Comparison of ENCODE assay signal across 27 cellular contexts in the genomic region with DNA sequence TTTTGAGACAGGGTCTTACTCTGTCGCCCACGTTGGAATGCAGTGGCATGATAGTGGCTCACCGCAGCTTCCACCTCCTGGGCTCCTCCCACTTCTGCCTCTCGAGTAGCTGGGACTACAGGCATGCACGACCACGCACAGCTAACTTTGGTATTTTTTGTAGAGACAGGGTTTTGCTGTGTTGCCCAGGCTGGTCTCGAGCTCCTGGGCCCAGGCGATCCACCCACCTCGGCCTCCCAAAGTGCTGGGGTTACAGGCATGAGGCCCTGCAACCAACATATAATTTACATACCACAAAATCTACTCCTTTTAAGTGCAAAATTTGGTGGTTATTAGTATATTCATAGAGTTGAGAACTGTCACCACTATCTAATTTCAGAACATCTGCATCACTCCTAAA.
"Had no signal": no experiment of that assay in that cellular context is flagged by ENCODE, and none has a peak within 500 bp of the region (broad histone marks: within the 10 kb centered on the region; RNA-seq: fewer than 3 reads in every experiment).

No MANE protein-coding gene starts in this region.

- ATAC-seq: natural killer cell; psoas muscle; right cardiac atrium; right lobe of liver; stimulated activated effector memory CD8-positive, alpha-beta T cell treated with anti-CD3 and anti-CD28 coated beads, Interleukin-12 subunit alpha, Interleukin-12 subunit beta, amount 100 ng/mL, for 72 hours; stimulated activated naive B cell treated with anti-CD40 and anti-IgM and Interleukin-4, amounts not matched to agents 10 μg/mL and 1 μg/mL and 100 μg/mL, for 72 hours; upper lobe of right lung had no signal

- H3K4me3 Mint-ChIP-seq: natural killer cell; nephron; neural progenitor cell; stimulated activated effector memory CD8-positive, alpha-beta T cell treated with anti-CD3 and anti-CD28 coated beads, Interleukin-12 subunit alpha, Interleukin-12 subunit beta, amount 100 ng/mL, for 72 hours; stimulated activated naive B cell treated with anti-CD40 and anti-IgM and Interleukin-4, amounts not matched to agents 10 μg/mL and 1 μg/mL and 100 μg/mL, for 72 hours; stimulated activated naive CD8-positive, alpha-beta T cell treated with anti-CD3 and anti-CD28 coated beads, Interleukin-15, Interleukin-2, amounts not matched to agents 100 ng/mL and 50 ng/mL, for 24 hours; type B pancreatic cell had no signal

- H3K4me2 ChIP-seq: neural progenitor cell had no signal

- H3K27me3 Mint-ChIP-seq: progenitor cell of endocrine pancreas; stimulated activated naive B cell treated with anti-CD40 and anti-IgM and Interleukin-4, amounts not matched to agents 10 μg/mL and 1 μg/mL and 100 μg/mL, for 72 hours; stimulated activated naive CD8-positive, alpha-beta T cell treated with anti-CD3 and anti-CD28 coated beads, Interleukin-15, Interleukin-2, amounts not matched to agents 100 ng/mL and 50 ng/mL, for 24 hours; type B pancreatic cell had no signal

- H3K9me3 ChIP-seq: ovary, psoas muscle, right lobe of liver, sigmoid colon, stomach, thoracic aorta, thyroid gland, upper lobe of right lung, uterus had no signal

- H3K4me3 ChIP-seq: neural progenitor cell, ovary, psoas muscle, right lobe of liver, sigmoid colon, stomach, thoracic aorta, thyroid gland, tibial nerve, upper lobe of right lung, uterus had no signal

- H3K27ac Mint-ChIP-seq: natural killer cell; nephron; neural progenitor cell; progenitor cell of endocrine pancreas; stimulated activated effector memory CD8-positive, alpha-beta T cell treated with anti-CD3 and anti-CD28 coated beads, Interleukin-12 subunit alpha, Interleukin-12 subunit beta, amount 100 ng/mL, for 72 hours; stimulated activated naive B cell treated with anti-CD40 and anti-IgM and Interleukin-4, amounts not matched to agents 10 μg/mL and 1 μg/mL and 100 μg/mL, for 72 hours; stimulated activated naive CD8-positive, alpha-beta T cell treated with anti-CD3 and anti-CD28 coated beads, Interleukin-15, Interleukin-2, amounts not matched to agents 100 ng/mL and 50 ng/mL, for 24 hours; type B pancreatic cell had no signal

- H3K4me1 ChIP-seq: neural progenitor cell, parathyroid adenoma, psoas muscle, right lobe of liver, sigmoid colon, stomach, thyroid gland, tibial nerve, upper lobe of right lung, uterus had no signal

- H3K9ac ChIP-seq: neural progenitor cell, parathyroid adenoma had no signal

- FAIRE-seq: small intestine had no signal

- DNase-seq: natural killer cell; occipital lobe; ovary; right cardiac atrium; right lobe of liver; sigmoid colon; small intestine; stimulated activated CD4-positive, alpha-beta T cell treated with anti-CD3 and anti-CD28 coated beads, Interleukin-15, amount 100 ng/mL, for 24 hours; stimulated activated CD4-positive, alpha-beta T cell treated with anti-CD3 and anti-CD28 coated beads, Interleukin-2, amount 100 ng/mL, for 24 hours; stimulated activated CD4-positive, alpha-beta T cell treated with anti-CD3 and anti-CD28 coated beads, Interleukin-2, amount 100 ng/mL, for 48 hours; stimulated activated CD4-positive, alpha-beta T cell treated with anti-CD3 and anti-CD28 coated beads, Interleukin-4, amount 100 ng/mL, for 24 hours; stimulated activated naive B cell treated with anti-CD40 and anti-IgM and Interleukin-4, amounts not matched to agents 10 μg/mL and 1 μg/mL and 100 μg/mL, for 72 hours; stimulated activated naive CD4-positive, alpha-beta T cell treated with Interleukin-2 at 50 U/mL for 16 hours; stomach; thyroid gland; upper lobe of right lung; uterus had no signal

- H3K27ac ChIP-seq: neural progenitor cell, ovary, parathyroid adenoma, psoas muscle, right lobe of liver, sigmoid colon, stomach, thoracic aorta, thyroid gland, tibial nerve, upper lobe of right lung, uterus had no signal

- H3K27me3 ChIP-seq: neural progenitor cell, ovary, right lobe of liver, sigmoid colon, stomach, thyroid gland, tibial nerve, upper lobe of right lung, uterus had no signal

- H2AFZ ChIP-seq: neural progenitor cell, parathyroid adenoma had no signal

- H3K79me2 ChIP-seq: parathyroid adenoma had no signal

- H3K4me1 Mint-ChIP-seq: natural killer cell; nephron; stimulated activated effector memory CD8-positive, alpha-beta T cell treated with anti-CD3 and anti-CD28 coated beads, Interleukin-12 subunit alpha, Interleukin-12 subunit beta, amount 100 ng/mL, for 72 hours; stimulated activated naive B cell treated with anti-CD40 and anti-IgM and Interleukin-4, amounts not matched to agents 10 μg/mL and 1 μg/mL and 100 μg/mL, for 72 hours had no signal

- H3K36me3 ChIP-seq: ovary, thoracic aorta, uterus had no signal

- H3K9me3 Mint-ChIP-seq: neural progenitor cell; stimulated activated naive CD8-positive, alpha-beta T cell treated with anti-CD3 and anti-CD28 coated beads, Interleukin-15, Interleukin-2, amounts not matched to agents 100 ng/mL and 50 ng/mL, for 24 hours; type B pancreatic cell had no signal
